1 cellular context compared by ENCODE assay signal in the genomic region with DNA sequence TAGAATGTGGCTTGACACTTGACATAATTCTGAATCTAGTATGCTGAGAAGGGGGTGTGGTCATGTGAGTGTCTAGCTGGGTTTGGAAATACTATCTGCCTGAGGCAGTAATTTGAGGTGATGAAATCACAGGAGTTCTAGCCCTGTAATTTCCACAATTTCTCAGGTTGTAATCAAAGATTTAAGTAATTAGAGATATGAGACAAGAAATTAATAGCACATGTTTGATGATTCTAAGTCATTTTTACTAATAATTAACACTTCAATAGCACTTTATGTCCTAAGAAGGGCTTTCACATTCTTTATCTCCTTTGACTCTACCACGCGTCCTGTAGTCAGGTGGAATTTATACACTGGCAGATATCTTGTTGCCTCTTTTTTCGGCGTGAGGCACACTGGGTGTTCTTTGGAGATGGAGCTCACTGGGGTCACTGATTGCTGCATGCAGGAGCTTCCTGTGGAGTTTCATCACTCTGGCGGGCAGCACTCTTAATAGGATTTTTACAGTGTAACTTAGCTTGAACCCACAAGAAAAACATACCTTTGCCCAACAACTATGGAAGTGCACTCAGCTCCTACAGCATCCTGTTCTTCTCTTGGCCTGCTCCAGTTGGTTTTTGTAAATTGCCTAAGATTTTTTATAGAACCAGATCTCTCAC.
TF ChIP-seq lines count a peak whose summit lies in the region.

No MANE protein-coding gene starts in this region.

TF ChIP-seq in endothelial cell of umbilical vein, 7 proteins besides CTCF, POLR2A, EP300 and RAD21:
- TF ChIP-seq GATA2 (IDR thresholded peaks at IDR 0.05; ENCODE audit: insufficient read depth, insufficient read length, low read depth, low read length) (no peak), JUN (IDR thresholded peaks at IDR 0.05; ENCODE audit: borderline replicate concordance, insufficient read depth, insufficient read length, low read depth) (no peak), EZH2 (IDR thresholded peaks at IDR 0.05; ENCODE audit: borderline replicate concordance, low read depth, low read length, severe bottlenecking) (no peak), FOS (IDR thresholded peaks at IDR 0.05; ENCODE audit: borderline replicate concordance, insufficient read depth, low read length) (no peak)
- TF ChIP-seq, protein P1, sequence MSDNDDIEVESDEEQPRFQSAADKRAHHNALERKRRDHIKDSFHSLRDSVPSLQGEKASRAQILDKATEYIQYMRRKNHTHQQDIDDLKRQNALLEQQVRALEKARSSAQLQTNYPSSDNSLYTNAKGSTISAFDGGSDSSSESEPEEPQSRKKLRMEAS (IDR thresholded peaks at IDR 0.05; ENCODE audit: insufficient read depth, insufficient read length), result no peak
TF ChIP-seq in endothelial cell of umbilical vein: peak in this region for 0.
